In the genomic region with DNA sequence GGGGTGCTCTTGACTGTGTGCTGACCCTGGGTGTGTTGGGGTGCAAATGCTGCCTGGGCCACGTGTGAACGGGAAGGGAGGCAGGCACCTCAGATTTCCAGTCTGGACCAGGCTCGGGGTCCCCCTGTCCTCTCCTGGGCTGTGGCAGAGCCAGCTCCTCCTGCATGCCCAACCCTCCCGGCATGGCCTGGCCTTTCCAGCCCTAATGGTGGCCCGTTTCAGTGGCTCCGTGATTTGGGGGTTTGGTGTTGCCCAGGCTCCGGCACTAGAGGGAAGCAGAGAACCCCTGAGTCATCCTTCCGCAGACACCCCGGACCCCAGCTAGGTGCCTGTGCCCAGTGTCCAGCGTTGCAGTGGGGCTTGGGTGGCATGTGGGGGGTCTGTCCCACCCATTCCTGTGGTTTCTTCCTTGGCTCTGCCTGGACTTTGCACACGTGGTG, we compare ENCODE assay signal across 11 cellular contexts. TPM values are rescaled to one million over a fixed set of nuclear protein-coding genes. Genes with fewer than 3 reads are reported as not detected.
DNase-seq lines count a peak whose midpoint lies in the region; ATAC-seq and TF ChIP-seq lines count a peak whose summit lies in the region.
"Had no signal": no experiment of that assay in that cellular context is flagged by ENCODE, and none has a peak within 500 bp of the region (broad histone marks: within the 10 kb centered on the region; RNA-seq: fewer than 3 reads in every experiment).

No MANE protein-coding gene starts in this region.

- H3K4me1 Mint-ChIP-seq in activated CD4-positive, alpha-beta T cell treated with anti-CD3 and anti-CD28 coated beads for 36 hours, result peaks cover 81% of the 10 kb centered on the region
- H3K4me1 Mint-ChIP-seq in stimulated activated memory B cell treated with anti-CD40 and anti-IgM and Interleukin-4, amounts not matched to agents 10 μg/mL and 1 μg/mL and 100 μg/mL, for 72 hours, result peaks cover 86% of the 10 kb centered on the region

- H3K9me3 ChIP-seq in SU-DHL-6 (ENCODE audit: insufficient read depth, low read length) (no peaks in the 10 kb centered on the region), left ventricle myocardium inferior (replicated peaks) (no peaks in the 10 kb centered on the region)
- H3K9me3 ChIP-seq: tibial artery had no signal

- H3K9me3 Mint-ChIP-seq in activated CD4-positive, alpha-beta T cell treated with anti-CD3 and anti-CD28 coated beads for 36 hours (ENCODE audit: low read depth), result no peaks in the 10 kb centered on the region
- H3K9me3 Mint-ChIP-seq in stimulated activated memory B cell treated with anti-CD40 and anti-IgM and Interleukin-4, amounts not matched to agents 10 μg/mL and 1 μg/mL and 100 μg/mL, for 72 hours, result no peaks in the 10 kb centered on the region

- H3K4me3 Mint-ChIP-seq in activated CD4-positive, alpha-beta T cell treated with anti-CD3 and anti-CD28 coated beads for 36 hours, result peak overlapping the region; percentile 74
- peak overlapping the region; percentile 81 for H3K4me3 Mint-ChIP-seq in stimulated activated memory B cell treated with anti-CD40 and anti-IgM and Interleukin-4, amounts not matched to agents 10 μg/mL and 1 μg/mL and 100 μg/mL, for 72 hours

- intact Hi-C loops in activated CD4-positive, alpha-beta T cell treated with anti-CD3 and anti-CD28 coated beads for 36 hours (cut with DNase I, micrococcal nuclease), result no loop called here
- intact Hi-C loops in left ventricle myocardium inferior (cut with micrococcal nuclease), result no loop called here

- POLR2A ChIA-PET in activated CD4-positive, alpha-beta T cell treated with anti-CD3 and anti-CD28 coated beads for 36 hours (lab: Charles Lee), result interaction anchor here (0.7 to 3.2 kb wide), 2 partner anchors 11 to 37 kb away, joined by 3 to 26 read pairs; no protein-coding TSS in a partner anchor

- H3K27ac ChIP-seq in SU-DHL-6 (ENCODE audit: low read depth, low read length), result peak overlapping the region; percentile 97
- no peak overlapping the region for H3K27ac ChIP-seq in left ventricle myocardium inferior (replicated peaks)
- H3K27ac ChIP-seq: WERI-Rb-1 had no signal

- no peaks in the 10 kb centered on the region for H3K9me2 ChIP-seq in SU-DHL-6 (replicated peaks; ENCODE audit: insufficient read depth, low read length)

- H3K27me3 ChIP-seq in SU-DHL-6 (ENCODE audit: low read length) (no peaks in the 10 kb centered on the region), left ventricle myocardium inferior (ENCODE audit: low read depth) (no peaks in the 10 kb centered on the region)
- H3K27me3 ChIP-seq: tibial artery had no signal

- no peak overlapping the region for H2AFZ ChIP-seq in SU-DHL-6 (ENCODE audit: low read depth, low read length, severe bottlenecking)

- H3K36me3 ChIP-seq in SU-DHL-6 (ENCODE audit: low read length) (peaks cover 16% of the 10 kb centered on the region; the same call in 1 of the 2 replicates), left ventricle myocardium inferior (peaks cover 68% of the 10 kb centered on the region)

- peak overlapping the region; percentile 99 for H3K27ac Mint-ChIP-seq in activated CD4-positive, alpha-beta T cell treated with anti-CD3 and anti-CD28 coated beads for 36 hours
- peak overlapping the region; percentile 88 for H3K27ac Mint-ChIP-seq in stimulated activated memory B cell treated with anti-CD40 and anti-IgM and Interleukin-4, amounts not matched to agents 10 μg/mL and 1 μg/mL and 100 μg/mL, for 72 hours

- H3K4me3 ChIP-seq in SU-DHL-6 (ENCODE audit: insufficient read depth, low read length, poor library complexity, severe bottlenecking) (no peak overlapping the region), left ventricle myocardium inferior (peak overlapping the region; percentile 38)
- H3K4me3 ChIP-seq: tibial artery had no signal

- peak overlapping the region; percentile 86 for H3K4me2 ChIP-seq in SU-DHL-6 (ENCODE audit: low read depth, low read length, poor library complexity, severe bottlenecking)

- DNase-seq in activated CD4-positive, alpha-beta T cell treated with anti-CD3 and anti-CD28 coated beads for 36 hours, result no peak
- DNase-seq in activated CD4-positive, alpha-beta T cell treated with anti-CD3 and anti-CD28 coated beads for 1 hour, result no peak
- DNase-seq in left ventricle myocardium inferior (no peak), COLO829 (ENCODE audit: low spot score) (no peak), GM19238 (ENCODE audit: insufficient read length, low spot score) (no peak)
- DNase-seq: OCI-M1, tibial artery, WERI-Rb-1 had no signal

- CTCF ChIA-PET in activated CD4-positive, alpha-beta T cell treated with anti-CD3 and anti-CD28 coated beads for 36 hours (lab: Charles Lee), result interaction anchor here (2.3 kb wide), 1 partner anchor 8 kb away, joined by 10 read pairs; no protein-coding TSS in a partner anchor

- ATAC-seq in activated CD4-positive, alpha-beta T cell treated with anti-CD3 and anti-CD28 coated beads for 36 hours, result no peak
- no peak for ATAC-seq in stimulated activated memory B cell treated with anti-CD40 and anti-IgM and Interleukin-4, amounts not matched to agents 10 μg/mL and 1 μg/mL and 100 μg/mL, for 72 hours
- no peak for ATAC-seq in GM18861 (IDR thresholded peaks at IDR 0.05; ENCODE audit: unreplicated experiment)

- H4K20me1 ChIP-seq in SU-DHL-6 (ENCODE audit: low read depth, low read length), result peaks cover 13% of the 10 kb centered on the region; the same call in 1 of the 2 replicates

- TF ChIP-seq CTCF in SU-DHL-6 (IDR thresholded peaks at IDR 0.05; ENCODE audit: insufficient read depth, low read length, poor library complexity, severe bottlenecking), result peak; percentile 17
- TF ChIP-seq CTCF in left ventricle myocardium inferior (IDR thresholded peaks at IDR 0.05; ENCODE audit: borderline replicate concordance), result peak; percentile 18

- peaks cover 72% of the 10 kb centered on the region for H3K79me2 ChIP-seq in SU-DHL-6 (ENCODE audit: insufficient read depth, low read length)

- peaks cover 87% of the 10 kb centered on the region for H3K36me3 Mint-ChIP-seq in activated CD4-positive, alpha-beta T cell treated with anti-CD3 and anti-CD28 coated beads for 36 hours (ENCODE audit: low read depth)
- peaks cover 78% of the 10 kb centered on the region for H3K36me3 Mint-ChIP-seq in stimulated activated memory B cell treated with anti-CD40 and anti-IgM and Interleukin-4, amounts not matched to agents 10 μg/mL and 1 μg/mL and 100 μg/mL, for 72 hours

- peaks cover 84% of the 10 kb centered on the region for H3K4me1 ChIP-seq in left ventricle myocardium inferior

- H3K9ac ChIP-seq in SU-DHL-6 (ENCODE audit: low read length), result peak overlapping the region; percentile 77

- no peaks in the 10 kb centered on the region for H3K27me3 Mint-ChIP-seq in activated CD4-positive, alpha-beta T cell treated with anti-CD3 and anti-CD28 coated beads for 36 hours
- no peaks in the 10 kb centered on the region for H3K27me3 Mint-ChIP-seq in stimulated activated memory B cell treated with anti-CD40 and anti-IgM and Interleukin-4, amounts not matched to agents 10 μg/mL and 1 μg/mL and 100 μg/mL, for 72 hours

- peaks cover 23% of the 10 kb centered on the region for H3F3A ChIP-seq in SU-DHL-6 (ENCODE audit: insufficient read depth)

RNA-seq across cellular contexts. Expression of a gene that starts 9.1 kb away (rescaled TPM):
- total RNA-seq in activated CD4-positive, alpha-beta T cell treated with anti-CD3 and anti-CD28 coated beads for 36 hours, result 100 to 1,000 TPM in 1 of 2 experiments, 10 to 100 TPM in 1; 96.5 to 101 TPM
- 75.5 TPM for total RNA-seq in left ventricle myocardium inferior

RNA-seq across cellular contexts. Expression of a gene that starts 49.2 kb away (rescaled TPM):
- 10 to 100 TPM; 42.7 to 48.9 TPM for total RNA-seq in activated CD4-positive, alpha-beta T cell treated with anti-CD3 and anti-CD28 coated beads for 36 hours
- 15.3 TPM for total RNA-seq in left ventricle myocardium inferior
